10 cellular contexts compared by ENCODE assay signal in the genomic region with DNA sequence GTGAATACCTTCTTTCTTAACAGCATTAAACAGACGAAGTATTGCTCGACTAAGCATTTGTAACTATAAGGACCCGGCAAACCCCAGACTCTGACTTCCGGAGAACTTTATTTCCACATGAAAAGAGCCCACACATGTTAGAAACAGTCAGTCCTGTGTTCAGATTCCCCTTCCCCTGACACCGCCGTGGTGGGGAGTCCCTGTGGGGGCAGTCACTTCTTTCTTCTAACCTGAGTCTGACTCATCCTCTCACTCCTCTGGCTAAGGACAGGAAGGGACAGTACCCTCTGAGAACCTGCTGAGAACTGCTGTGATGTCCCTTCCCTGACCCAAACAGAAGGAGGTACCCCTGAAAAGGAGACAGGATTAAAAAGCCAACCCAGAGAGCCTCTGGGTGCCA.
DNase-seq lines count a peak whose midpoint lies in the region; ATAC-seq and TF ChIP-seq lines count a peak whose summit lies in the region.
"Had no signal": no experiment of that assay in that cellular context is flagged by ENCODE, and none has a peak within 500 bp of the region (broad histone marks: within the 10 kb centered on the region; RNA-seq: fewer than 3 reads in every experiment).

No MANE protein-coding gene starts in this region.

- no peak for TF ChIP-seq EP300 in SK-N-SH (IDR thresholded peaks at IDR 0.05; ENCODE audit: borderline replicate concordance in 1 of 2, low read depth in 1 of 2, low read length in 1 of 2)

- no peaks in the 10 kb centered on the region for H3K36me3 Mint-ChIP-seq in activated CD4-positive, alpha-beta T cell treated with anti-CD3 and anti-CD28 coated beads for 36 hours (ENCODE audit: low read depth)
- peaks cover 0 to 24% (median 6%) of the 10 kb centered on the region in 5 donors for H3K36me3 Mint-ChIP-seq in naive thymus-derived CD4-positive, alpha-beta T cell

- CTCF ChIA-PET in activated CD4-positive, alpha-beta T cell treated with anti-CD3 and anti-CD28 coated beads for 36 hours (lab: Charles Lee): no interaction called here
- CTCF ChIA-PET in naive thymus-derived CD4-positive, alpha-beta T cell (lab: Charles Lee): no interaction called here
- CTCF ChIA-PET in SK-N-SH (lab: Yijun Ruan, JAX): no interaction called here

- no peak for TF ChIP-seq RAD21 in SK-N-SH (IDR thresholded peaks at IDR 0.05; ENCODE audit: low read length)

- no peaks in the 10 kb centered on the region for H3K27me3 Mint-ChIP-seq in activated CD4-positive, alpha-beta T cell treated with anti-CD3 and anti-CD28 coated beads for 36 hours
- H3K27me3 Mint-ChIP-seq in naive thymus-derived CD4-positive, alpha-beta T cell: no peaks in the 10 kb centered on the region
- no peaks in the 10 kb centered on the region for H3K27me3 Mint-ChIP-seq in stimulated activated naive CD8-positive, alpha-beta T cell treated with anti-CD3 and anti-CD28 coated beads, Interleukin-15, amount 100 ng/mL, for 72 hours

- no peak overlapping the region for H3K4me2 ChIP-seq in SK-N-SH

- DNase-seq in activated CD4-positive, alpha-beta T cell treated with anti-CD3 and anti-CD28 coated beads for 36 hours: peak; percentile 73
- no peak for DNase-seq in activated CD4-positive, alpha-beta T cell treated with anti-CD3 and anti-CD28 coated beads, Interleukin-2, amount 50 U/mL, for 1 hour
- DNase-seq in activated CD8-positive, alpha-beta memory T cell treated with anti-CD3 and anti-CD28 coated beads for 48 hours (ENCODE audit: low read depth in 2 of 3, low spot score in 2 of 3): peak in 2 of 3 experiments; percentile 4 to 31
- DNase-seq in naive thymus-derived CD4-positive, alpha-beta T cell: peak in 1 of 9 donors; percentile 44
- peak; percentile 44 to 75 for DNase-seq in stimulated activated naive CD8-positive, alpha-beta T cell treated with anti-CD3 and anti-CD28 coated beads, Interleukin-15, amount 100 ng/mL, for 72 hours
- DNase-seq in SK-N-SH (no peak), left lung (no peak)
- DNase-seq: posterior cingulate gyrus had no signal

- 83% methylated on average over 6 of the region's 6 CpGs for WGBS in SK-N-SH (ENCODE audit: low lambda C conversion rate)

- no peaks in the 10 kb centered on the region for H3K36me3 ChIP-seq in naive thymus-derived CD4-positive, alpha-beta T cell (ENCODE audit: control insufficient read depth in 2 of 3, insufficient read depth in 3 of 3, low read length in 3 of 3)
- H3K36me3 ChIP-seq in SK-N-SH (replicated peaks in 1 of 2; ENCODE audit: control insufficient read depth in 1 of 2, insufficient read depth in 2 of 2, low read length in 1 of 2) (peaks cover 0 to 9% of the 10 kb centered on the region in 2 experiments), left lung (no peaks in the 10 kb centered on the region)
- H3K36me3 ChIP-seq: upper lobe of left lung had no signal

- H3K4me3 ChIP-seq in naive thymus-derived CD4-positive, alpha-beta T cell (ENCODE audit: low read length): no peak overlapping the region
- H3K4me3 ChIP-seq in SK-N-SH (ENCODE audit: low read depth in 2 of 2, low read length in 1 of 2) (no peak overlapping the region), left lung (no peak overlapping the region)
- H3K4me3 ChIP-seq: upper lobe of left lung had no signal

- ATAC-seq in activated CD4-positive, alpha-beta T cell treated with anti-CD3 and anti-CD28 coated beads for 36 hours: peak; percentile 88
- peak; percentile 20 for ATAC-seq in naive thymus-derived CD4-positive, alpha-beta T cell
- ATAC-seq in stimulated activated naive CD8-positive, alpha-beta T cell treated with anti-CD3 and anti-CD28 coated beads, Interleukin-15, amount 100 ng/mL, for 72 hours: peak; percentile 99
- ATAC-seq in GM21786 (IDR thresholded peaks at IDR 0.05; ENCODE audit: unreplicated experiment): no peak
- no peak for ATAC-seq in left lung

- no peaks in the 10 kb centered on the region for H3K9me2 ChIP-seq in SK-N-SH

- H3K9me3 Mint-ChIP-seq in activated CD4-positive, alpha-beta T cell treated with anti-CD3 and anti-CD28 coated beads for 36 hours (ENCODE audit: low read depth): no peaks in the 10 kb centered on the region
- peaks cover 0 to 3% (median 0%) of the 10 kb centered on the region in 11 donors for H3K9me3 Mint-ChIP-seq in naive thymus-derived CD4-positive, alpha-beta T cell
- H3K9me3 Mint-ChIP-seq in stimulated activated naive CD8-positive, alpha-beta T cell treated with anti-CD3 and anti-CD28 coated beads, Interleukin-15, amount 100 ng/mL, for 72 hours: no peaks in the 10 kb centered on the region

- TF ChIP-seq CTCF in SK-N-SH (IDR thresholded peaks at IDR 0.05) (no peak), left lung (IDR thresholded peaks at IDR 0.05) (no peak)

- peaks cover 31% of the 10 kb centered on the region for H3F3A ChIP-seq in SK-N-SH (replicated peaks; ENCODE audit: insufficient read depth)

- intact Hi-C loops in activated CD4-positive, alpha-beta T cell treated with anti-CD3 and anti-CD28 coated beads for 36 hours (cut with DNase I, micrococcal nuclease): no loop called here
- intact Hi-C loops in naive thymus-derived CD4-positive, alpha-beta T cell (cut with micrococcal nuclease): no loop called here
- intact Hi-C loops in left lung (cut with DNase I): no loop called here

- H2AFZ ChIP-seq in SK-N-SH (ENCODE audit: low read depth): no peak overlapping the region

- H3K27ac Mint-ChIP-seq in activated CD4-positive, alpha-beta T cell treated with anti-CD3 and anti-CD28 coated beads for 36 hours: peak overlapping the region; percentile 16
- H3K27ac Mint-ChIP-seq in naive thymus-derived CD4-positive, alpha-beta T cell: peak overlapping the region in 6 of 9 donors; percentile 24 to 71 (median 60)
- peak overlapping the region; percentile 64 to 80 for H3K27ac Mint-ChIP-seq in stimulated activated naive CD8-positive, alpha-beta T cell treated with anti-CD3 and anti-CD28 coated beads, Interleukin-15, amount 100 ng/mL, for 72 hours

- peaks cover 100% of the 10 kb centered on the region for H3K79me2 ChIP-seq in SK-N-SH (ENCODE audit: insufficient read depth)

- H3K4me1 Mint-ChIP-seq in activated CD4-positive, alpha-beta T cell treated with anti-CD3 and anti-CD28 coated beads for 36 hours: peaks cover 46% of the 10 kb centered on the region
- peaks cover 40 to 82% (median 72%) of the 10 kb centered on the region in 7 donors for H3K4me1 Mint-ChIP-seq in naive thymus-derived CD4-positive, alpha-beta T cell
- H3K4me1 Mint-ChIP-seq in stimulated activated naive CD8-positive, alpha-beta T cell treated with anti-CD3 and anti-CD28 coated beads, Interleukin-15, amount 100 ng/mL, for 72 hours: peaks cover 55% of the 10 kb centered on the region

- peaks cover 99% of the 10 kb centered on the region for H4K20me1 ChIP-seq in SK-N-SH (ENCODE audit: insufficient read depth)

- peaks cover 4 to 16% of the 10 kb centered on the region in 2 donors for H3K4me1 ChIP-seq in naive thymus-derived CD4-positive, alpha-beta T cell (ENCODE audit: control insufficient read depth in 2 of 2, insufficient read depth in 2 of 2, low read length in 2 of 2)
- H3K4me1 ChIP-seq in SK-N-SH (ENCODE audit: control insufficient read depth in 1 of 2, insufficient read depth in 2 of 2, low read depth in 1 of 2, low read length in 1 of 2) (peaks cover 0 to 17% of the 10 kb centered on the region in 2 experiments; a peak in 1 of 4 replicates), left lung (peaks cover 4 to 23% of the 10 kb centered on the region in 2 donors)

- H3K9ac ChIP-seq in SK-N-SH: no peak overlapping the region

- no peak overlapping the region for H3K27ac ChIP-seq in naive thymus-derived CD4-positive, alpha-beta T cell (ENCODE audit: low read depth, low read length)
- H3K27ac ChIP-seq in SK-N-SH (ENCODE audit: low read depth in 2 of 2, low read length in 1 of 2) (no peak overlapping the region), left lung (no peak overlapping the region)

- no peaks in the 10 kb centered on the region for H3K27me3 ChIP-seq in naive thymus-derived CD4-positive, alpha-beta T cell (ENCODE audit: control insufficient read depth in 2 of 2, insufficient read depth in 2 of 2, low read length in 2 of 2)
- H3K27me3 ChIP-seq in SK-N-SH (ENCODE audit: insufficient read depth): no peaks in the 10 kb centered on the region
- H3K27me3 ChIP-seq in left lung: no peaks in the 10 kb centered on the region
- H3K27me3 ChIP-seq: upper lobe of left lung had no signal

- POLR2A ChIA-PET in activated CD4-positive, alpha-beta T cell treated with anti-CD3 and anti-CD28 coated beads for 36 hours (lab: Charles Lee): interaction anchor here (0.8 kb wide), 1 partner anchor 111 kb away, joined by 3 read pairs; no protein-coding TSS in a partner anchor
- POLR2A ChIA-PET in naive thymus-derived CD4-positive, alpha-beta T cell (lab: Charles Lee): interaction anchor here (0.7 kb wide), 1 partner anchor 54 kb away, joined by 3 read pairs; no protein-coding TSS in a partner anchor
- POLR2A ChIA-PET in SK-N-SH (lab: Yijun Ruan, JAX): no interaction called here

- H3K4me3 Mint-ChIP-seq in activated CD4-positive, alpha-beta T cell treated with anti-CD3 and anti-CD28 coated beads for 36 hours: no peak overlapping the region
- H3K4me3 Mint-ChIP-seq in naive thymus-derived CD4-positive, alpha-beta T cell: peak overlapping the region in 8 of 10 donors; percentile 5 to 55 (median 32)
- H3K4me3 Mint-ChIP-seq in stimulated activated naive CD8-positive, alpha-beta T cell treated with anti-CD3 and anti-CD28 coated beads, Interleukin-15, amount 100 ng/mL, for 72 hours: peak overlapping the region; percentile 53 to 66

- no peaks in the 10 kb centered on the region for H3K9me3 ChIP-seq in naive thymus-derived CD4-positive, alpha-beta T cell (ENCODE audit: control insufficient read depth in 2 of 3, low read length in 3 of 3)
- no peaks in the 10 kb centered on the region for H3K9me3 ChIP-seq in SK-N-SH
- no peaks in the 10 kb centered on the region for H3K9me3 ChIP-seq in left lung
- H3K9me3 ChIP-seq: upper lobe of left lung had no signal

TF ChIP-seq in SK-N-SH, 30 proteins besides CTCF, POLR2A, EP300 and RAD21 (continues in another document):
- TF ChIP-seq GATA2 (CRISPR knock-in tag; IDR thresholded peaks at IDR 0.05): no peak
- TF ChIP-seq, protein P1, sequence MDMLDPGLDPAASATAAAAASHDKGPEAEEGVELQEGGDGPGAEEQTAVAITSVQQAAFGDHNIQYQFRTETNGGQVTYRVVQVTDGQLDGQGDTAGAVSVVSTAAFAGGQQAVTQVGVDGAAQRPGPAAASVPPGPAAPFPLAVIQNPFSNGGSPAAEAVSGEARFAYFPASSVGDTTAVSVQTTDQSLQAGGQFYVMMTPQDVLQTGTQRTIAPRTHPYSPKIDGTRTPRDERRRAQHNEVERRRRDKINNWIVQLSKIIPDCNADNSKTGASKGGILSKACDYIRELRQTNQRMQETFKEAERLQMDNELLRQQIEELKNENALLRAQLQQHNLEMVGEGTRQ (IDR thresholded peaks at IDR 0.05; ENCODE audit: borderline replicate concordance, low read depth, low read length): no peak
- no peak for TF ChIP-seq SIN3A (IDR thresholded peaks at IDR 0.05; ENCODE audit: borderline replicate concordance, low read depth, low read length)
- no peak for TF ChIP-seq CHD2 (IDR thresholded peaks at IDR 0.05; ENCODE audit: low read length, partially characterized antibody)

Comparison
In these comparisons a context has a peak if more than half of its experiments do, and no peak if none do; other contexts are left out.
1. DNase-seq: peak in activated CD4-positive, alpha-beta T cell treated with anti-CD3 and anti-CD28 coated beads for 36 hours (single experiment), activated CD8-positive, alpha-beta memory T cell treated with anti-CD3 and anti-CD28 coated beads for 48 hours (2 of 3) and stimulated activated naive CD8-positive, alpha-beta T cell treated with anti-CD3 and anti-CD28 coated beads, Interleukin-15, amount 100 ng/mL, for 72 hours (2 of 2); none in activated CD4-positive, alpha-beta T cell treated with anti-CD3 and anti-CD28 coated beads, Interleukin-2, amount 50 U/mL, for 1 hour (single experiment), SK-N-SH (single experiment) and left lung (0 of 2).
2. ATAC-seq: peak in activated CD4-positive, alpha-beta T cell treated with anti-CD3 and anti-CD28 coated beads for 36 hours (single experiment), naive thymus-derived CD4-positive, alpha-beta T cell (single experiment) and stimulated activated naive CD8-positive, alpha-beta T cell treated with anti-CD3 and anti-CD28 coated beads, Interleukin-15, amount 100 ng/mL, for 72 hours (single experiment); none in GM21786 (single experiment) and left lung (single experiment).
3. H3K27ac Mint-ChIP-seq: peak in every context shown above with its lines; median percentile 72 in stimulated activated naive CD8-positive, alpha-beta T cell treated with anti-CD3 and anti-CD28 coated beads, Interleukin-15, amount 100 ng/mL, for 72 hours; 60 in naive thymus-derived CD4-positive, alpha-beta T cell; 16 in activated CD4-positive, alpha-beta T cell treated with anti-CD3 and anti-CD28 coated beads for 36 hours.